In genomic region chr1:173048629-173049326, GRCh38 we compare ENCODE assay signal across 18 cellular contexts. TPM values are rescaled to one million over a fixed set of nuclear protein-coding genes. Genes with fewer than 3 reads are reported as not detected.
DNase-seq lines count a peak whose midpoint lies in the region; ATAC-seq and TF ChIP-seq lines count a peak whose summit lies in the region.
"Had no signal": no experiment of that assay in that cellular context is flagged by ENCODE, and none has a peak within 500 bp of the region (broad histone marks: within the 10 kb centered on the region; RNA-seq: fewer than 3 reads in every experiment).

No MANE protein-coding gene starts in this region.

- peaks cover 51% of the 10 kb centered on the region for H3K4me1 Mint-ChIP-seq in mesothelial cell of epicardium
- peaks cover 5% of the 10 kb centered on the region for H3K4me1 Mint-ChIP-seq in CD8-positive, alpha-beta T cell (ENCODE audit: low read depth)
- H3K4me1 Mint-ChIP-seq: neural crest cell had no signal

- no peaks in the 10 kb centered on the region for H3K9me3 Mint-ChIP-seq in mesothelial cell of epicardium
- H3K9me3 Mint-ChIP-seq in CD8-positive, alpha-beta T cell: no peaks in the 10 kb centered on the region
- H3K9me3 Mint-ChIP-seq: activated T-cell treated with anti-CD3 and anti-CD28 coated beads, Interleukin-2, amount 50 U/mL, for 4 hours; CD4-positive, alpha-beta memory T cell; neural crest cell; T-helper 1 cell treated with Interleukin-12 subunit alpha and Interleukin-12 subunit beta and Interleukin-4 antibody, amounts not matched to agents 30 μg/mL and 1 μg/mL, for 36 hours had no signal

- H3K36me3 ChIP-seq in CD8-positive, alpha-beta T cell (ENCODE audit: insufficient read depth, low read length): no peaks in the 10 kb centered on the region
- H3K36me3 ChIP-seq: esophagus squamous epithelium, right lobe of liver had no signal

- H3K36me3 Mint-ChIP-seq in mesothelial cell of epicardium: no peaks in the 10 kb centered on the region
- no peaks in the 10 kb centered on the region for H3K36me3 Mint-ChIP-seq in CD8-positive, alpha-beta T cell
- H3K36me3 Mint-ChIP-seq: CD4-positive, alpha-beta memory T cell had no signal

- DNase-seq in CD1c-positive myeloid dendritic cell (ENCODE audit: extremely low spot score): peak; percentile 71
- DNase-seq in M059J (ENCODE audit: low read depth): peak; percentile 74
- DNase-seq in choroid plexus epithelial cell (ENCODE audit: low read depth): peak; percentile 62
- no peak for DNase-seq in mesothelial cell of epicardium (ENCODE audit: low spot score in 2 of 2, unreplicated experiment in 2 of 2)
- no peak for DNase-seq in OCI-M2 (lab: John Stamatoyannopoulos, UW; ENCODE audit: unreplicated experiment)
- DNase-seq in activated T-cell treated with anti-CD3 and anti-CD28 coated beads, Interleukin-2, amount 50 U/mL, for 48 hours: no peak
- no peak for DNase-seq in CD8-positive, alpha-beta T cell
- DNase-seq: activated CD4-positive, alpha-beta T cell treated with anti-CD3 and anti-CD28 coated beads for 48 hours; activated T-cell treated with anti-CD3 and anti-CD28 coated beads, Interleukin-2, amount 50 U/mL, for 4 hours; CD4-positive, alpha-beta memory T cell; esophagus squamous epithelium; right lobe of liver; stimulated activated CD4-positive, alpha-beta T cell treated with anti-CD3 and anti-CD28 coated beads, Interleukin-4, amount 100 ng/mL, for 4 hours; stimulated activated naive CD4-positive, alpha-beta T cell had no signal

- TF ChIP-seq CTCF in choroid plexus epithelial cell (conservative IDR thresholded peaks at IDR 0.05; ENCODE audit: low read depth, low read length) (no peak), mesothelial cell of epicardium (IDR thresholded peaks at IDR 0.05; ENCODE audit: unreplicated experiment) (no peak)
- no peak for TF ChIP-seq CTCF in CD8-positive, alpha-beta T cell (IDR thresholded peaks at IDR 0.05)

- POLR2A ChIA-PET in CD8-positive, alpha-beta T cell (lab: Charles Lee): interaction anchor here (0.7 kb wide), 1 partner anchor 310 kb away, joined by 3 read pairs; no protein-coding TSS in a partner anchor

- CTCF ChIA-PET in CD8-positive, alpha-beta T cell (lab: Charles Lee): no interaction called here

- ATAC-seq in HG03108 (IDR thresholded peaks at IDR 0.05; ENCODE audit: unreplicated experiment): no peak
- no peak for ATAC-seq in CD8-positive, alpha-beta T cell
- ATAC-seq: activated T-cell treated with anti-CD3 and anti-CD28 coated beads, Interleukin-2, amount 50 U/mL, for 4 hours had no signal

- H3K4me1 ChIP-seq in CD8-positive, alpha-beta T cell (ENCODE audit: insufficient read depth, low read length): no peaks in the 10 kb centered on the region

- peak overlapping the region; percentile 51 for H3K4me3 Mint-ChIP-seq in mesothelial cell of epicardium
- no peak overlapping the region for H3K4me3 Mint-ChIP-seq in CD8-positive, alpha-beta T cell
- H3K4me3 Mint-ChIP-seq: activated T-cell treated with anti-CD3 and anti-CD28 coated beads, Interleukin-2, amount 50 U/mL, for 4 hours; CD4-positive, alpha-beta memory T cell; neural crest cell; T-helper 1 cell treated with Interleukin-12 subunit alpha and Interleukin-12 subunit beta and Interleukin-4 antibody, amounts not matched to agents 30 μg/mL and 1 μg/mL, for 36 hours had no signal

- H3K27me3 ChIP-seq in CD8-positive, alpha-beta T cell (ENCODE audit: insufficient read depth, low read length): no peaks in the 10 kb centered on the region
- H3K27me3 ChIP-seq: esophagus squamous epithelium, right lobe of liver had no signal

- no peak overlapping the region for H3K27ac ChIP-seq in CD8-positive, alpha-beta T cell (ENCODE audit: low read depth, low read length)
- H3K27ac ChIP-seq: right lobe of liver had no signal

- H3K4me3 ChIP-seq in choroid plexus epithelial cell (ENCODE audit: low read depth, low read length): no peak overlapping the region
- no peak overlapping the region for H3K4me3 ChIP-seq in CD8-positive, alpha-beta T cell (ENCODE audit: low read depth, low read length)
- H3K4me3 ChIP-seq: esophagus squamous epithelium, right lobe of liver had no signal

- H3K27me3 Mint-ChIP-seq in mesothelial cell of epicardium (ENCODE audit: low read depth): no peaks in the 10 kb centered on the region
- H3K27me3 Mint-ChIP-seq in CD8-positive, alpha-beta T cell (ENCODE audit: low read depth): no peaks in the 10 kb centered on the region
- H3K27me3 Mint-ChIP-seq: CD4-positive, alpha-beta memory T cell had no signal

- no peaks in the 10 kb centered on the region for H3K9me3 ChIP-seq in CD8-positive, alpha-beta T cell (ENCODE audit: low read length)
- H3K9me3 ChIP-seq: esophagus squamous epithelium, right lobe of liver had no signal

- intact Hi-C loops in CD8-positive, alpha-beta T cell (cut with DNase I, micrococcal nuclease): loop anchor here in 1 of 2 experiments (10.0 kb wide), 1 partner anchor 116 kb away; no protein-coding TSS in a partner anchor

- no peak overlapping the region for H3K27ac Mint-ChIP-seq in mesothelial cell of epicardium
- no peak overlapping the region for H3K27ac Mint-ChIP-seq in CD8-positive, alpha-beta T cell
- H3K27ac Mint-ChIP-seq: CD4-positive, alpha-beta memory T cell; T-helper 1 cell treated with Interleukin-12 subunit alpha and Interleukin-12 subunit beta and Interleukin-4 antibody, amounts not matched to agents 30 μg/mL and 1 μg/mL, for 36 hours had no signal

RNA-seq across cellular contexts. Expression of gene TNFSF18, which starts 2.0 kb away (rescaled TPM):
- 11.5 and 14.2 TPM in 2 replicates for total RNA-seq in M059J (2014; rRNA removed; shearing (Covaris generic))
- 3.3 to 4.6 TPM (median 3.7 TPM) in 3 replicates for total RNA-seq in mesothelial cell of epicardium
- not detected for total RNA-seq in CD8-positive, alpha-beta T cell
- total RNA-seq: activated T-cell treated with anti-CD3 and anti-CD28 coated beads, Interleukin-2, amount 50 U/mL, for 4 hours; CD4-positive, alpha-beta memory T cell; neural crest cell; right lobe of liver; ureter had no signal

Comparison
In these comparisons a context has a peak if more than half of its experiments do, and no peak if none do; other contexts are left out.
1. DNase-seq: peak in CD1c-positive myeloid dendritic cell (single experiment), M059J (single experiment) and choroid plexus epithelial cell (single experiment); none in mesothelial cell of epicardium (0 of 2), OCI-M2 (single experiment), activated T-cell treated with anti-CD3 and anti-CD28 coated beads, Interleukin-2, amount 50 U/mL, for 48 hours (0 of 2) and CD8-positive, alpha-beta T cell (0 of 7).